32 cellular contexts compared by ENCODE assay signal in the genomic region with DNA sequence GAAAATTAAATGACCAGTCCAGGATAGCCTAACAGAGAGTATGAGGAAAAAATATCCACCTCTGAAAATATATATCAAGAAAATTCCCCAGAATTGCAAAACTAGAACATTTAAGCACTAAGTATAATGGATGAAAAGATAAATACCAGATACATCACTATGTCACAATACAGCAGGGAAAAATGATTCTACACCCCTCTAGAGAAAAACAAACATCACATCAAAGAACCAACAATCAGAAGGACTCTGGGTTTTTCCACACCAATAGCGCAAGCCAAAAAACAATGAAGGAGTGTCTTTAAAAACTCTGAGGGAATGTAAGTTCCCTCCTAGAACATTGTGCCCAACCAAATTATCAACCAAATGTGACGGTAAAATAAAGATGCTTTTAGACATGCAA.
"Had no signal": no experiment of that assay in that cellular context is flagged by ENCODE, and none has a peak within 500 bp of the region (broad histone marks: within the 10 kb centered on the region; RNA-seq: fewer than 3 reads in every experiment).

No MANE protein-coding gene starts in this region.

- H3K4me1 Mint-ChIP-seq: central memory CD8-positive, alpha-beta T cell; neural crest cell had no signal

- H3K27me3 Mint-ChIP-seq: activated naive CD8-positive, alpha-beta T cell treated with anti-CD3 and anti-CD28 coated beads, Interleukin-2, amount 10 ng/mL, durations not matched to agents 7 days and 5 days; central memory CD8-positive, alpha-beta T cell; dendritic cell treated with granulocyte-macrophage colony-stimulating factor and Interleukin-4, amounts not matched to agents 40 ng/mL and 50 ng/mL, for 4 days; naive thymus-derived CD4-positive, alpha-beta T cell; T-cell had no signal

- H3K27me3 ChIP-seq: esophagus squamous epithelium, gastrocnemius medialis, hepatocyte, tibial nerve had no signal

- H3K4me3 Mint-ChIP-seq: activated naive CD8-positive, alpha-beta T cell treated with anti-CD3 and anti-CD28 coated beads, Interleukin-2, amount 10 ng/mL, durations not matched to agents 7 days and 5 days; central memory CD8-positive, alpha-beta T cell; dendritic cell treated with granulocyte-macrophage colony-stimulating factor and Interleukin-4, amounts not matched to agents 40 ng/mL and 50 ng/mL, for 4 days; naive thymus-derived CD4-positive, alpha-beta T cell; neural crest cell; T-cell had no signal

- H3K9ac ChIP-seq: parathyroid adenoma had no signal

- H3K27ac Mint-ChIP-seq: activated naive CD8-positive, alpha-beta T cell treated with anti-CD3 and anti-CD28 coated beads, Interleukin-2, amount 10 ng/mL, durations not matched to agents 7 days and 5 days; dendritic cell treated with granulocyte-macrophage colony-stimulating factor and Interleukin-4, amounts not matched to agents 40 ng/mL and 50 ng/mL, for 4 days; T-cell had no signal

- H3K79me2 ChIP-seq: hepatocyte, parathyroid adenoma had no signal

- H3K27ac ChIP-seq: epithelial cell of prostate, esophagus squamous epithelium, gastrocnemius medialis, hepatocyte, parathyroid adenoma, psoas muscle, tibial nerve, VCaP had no signal

- H2AFZ ChIP-seq: hepatocyte, parathyroid adenoma had no signal

- H3K4me3 ChIP-seq: esophagus squamous epithelium, gastrocnemius medialis, hepatocyte, psoas muscle, smooth muscle cell, tibial nerve had no signal

- DNase-seq: activated CD4-positive, alpha-beta T cell treated with anti-CD3 and anti-CD28 coated beads for 48 hours; activated CD4-positive, alpha-beta T cell treated with anti-CD3 and anti-CD28 coated beads, Interleukin-2, amount 50 U/mL, for 48 hours; activated CD8-positive, alpha-beta memory T cell treated with anti-CD3 and anti-CD28 coated beads for 24 hours; activated effector memory CD4-positive, alpha-beta T cell treated with Interleukin-2 at 50 U/mL for 16 hours; activated naive CD4-positive, alpha-beta T cell treated with Interleukin-2 at 50 U/mL for 16 hours; activated naive CD8-positive, alpha-beta T cell treated with anti-CD3 and anti-CD28 coated beads, Interleukin-2, amount 10 ng/mL, durations not matched to agents 7 days and 5 days; amygdala; esophagus squamous epithelium; gastrocnemius medialis; glutamatergic neuron; islet precursor cell; left ventricle myocardium superior; mammary epithelial cell; naive thymus-derived CD4-positive, alpha-beta T cell; nucleus accumbens; psoas muscle; stimulated activated CD4-positive, alpha-beta T cell treated with anti-CD3 and anti-CD28 coated beads, Interleukin-2, amount 100 ng/mL, for 24 hours; stimulated activated naive CD4-positive, alpha-beta T cell; T-cell; T-helper 9 cell had no signal

- FAIRE-seq: bronchial epithelial cell, TTC549 had no signal

- H3K9me3 Mint-ChIP-seq: activated naive CD8-positive, alpha-beta T cell treated with anti-CD3 and anti-CD28 coated beads, Interleukin-2, amount 10 ng/mL, durations not matched to agents 7 days and 5 days; central memory CD8-positive, alpha-beta T cell; dendritic cell treated with granulocyte-macrophage colony-stimulating factor and Interleukin-4, amounts not matched to agents 40 ng/mL and 50 ng/mL, for 4 days; naive thymus-derived CD4-positive, alpha-beta T cell; neural crest cell; T-cell had no signal

- H3K4me1 ChIP-seq: esophagus squamous epithelium, gastrocnemius medialis, parathyroid adenoma, tibial nerve had no signal

- H3K9me3 ChIP-seq: esophagus squamous epithelium, gastrocnemius medialis, psoas muscle, tibial nerve had no signal

- ATAC-seq: activated CD4-positive, CD25-positive, alpha-beta regulatory T cell treated with anti-CD3 and anti-CD28 coated beads, Interleukin-2, amount 50 U/mL, for 24 hours; gastrocnemius medialis; left ventricle myocardium superior; naive thymus-derived CD4-positive, alpha-beta T cell; psoas muscle; T-cell had no signal

- H3K4me2 ChIP-seq: hepatocyte, smooth muscle cell had no signal

- H3K36me3 ChIP-seq: gastrocnemius medialis, tibial nerve had no signal
